In the genomic region with DNA sequence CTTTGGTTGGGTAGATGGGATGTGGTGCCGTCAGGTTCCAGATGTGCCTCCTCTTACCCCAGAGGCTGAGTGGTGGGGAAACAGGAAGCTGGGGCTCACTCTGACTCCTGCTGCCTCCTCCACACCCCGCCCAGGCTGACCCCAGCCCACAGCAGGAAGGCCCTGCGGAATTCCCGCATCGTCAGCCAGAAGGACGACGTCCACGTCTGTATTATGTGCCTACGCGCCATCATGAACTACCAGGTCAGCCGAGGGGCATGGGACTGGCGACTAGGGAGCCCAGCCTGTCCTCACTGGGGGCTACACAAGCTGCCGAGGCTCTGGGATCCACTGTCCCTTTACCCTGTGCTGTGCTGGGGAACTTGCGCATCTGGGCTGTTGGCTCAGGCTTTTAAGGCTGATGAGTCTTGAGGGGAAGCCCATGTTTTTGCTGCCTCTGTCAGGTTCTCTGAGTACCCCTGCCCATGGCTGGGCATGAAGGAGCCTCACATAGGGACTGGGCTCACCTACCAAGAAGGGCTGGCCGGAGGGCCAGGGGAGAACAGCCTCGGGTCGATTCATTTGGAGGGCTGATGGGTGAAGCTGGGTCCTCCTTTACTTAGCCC, we compare ENCODE assay signal across 1 cellular context.
TF ChIP-seq lines count a peak whose summit lies in the region.

No MANE protein-coding gene starts in this region.

TF ChIP-seq in H1, 55 proteins besides CTCF, POLR2A, EP300 and RAD21:
- TF ChIP-seq CREB1 (IDR thresholded peaks at IDR 0.05) (no peak), TBP (IDR thresholded peaks at IDR 0.05; ENCODE audit: low read depth, low read length) (no peak), NRF1 (IDR thresholded peaks at IDR 0.05; ENCODE audit: low read depth, low read length) (no peak), CBX5 (IDR thresholded peaks at IDR 0.05; ENCODE audit: low read depth, low read length) (no peak), SRF (IDR thresholded peaks at IDR 0.05; ENCODE audit: low read depth, low read length) (no peak), GABPA (IDR thresholded peaks at IDR 0.05; ENCODE audit: borderline replicate concordance, insufficient read depth, low read length) (0 out of 2 replicates have a peak, but pooled peaks have one; percentile 10)
